In the genomic region with DNA sequence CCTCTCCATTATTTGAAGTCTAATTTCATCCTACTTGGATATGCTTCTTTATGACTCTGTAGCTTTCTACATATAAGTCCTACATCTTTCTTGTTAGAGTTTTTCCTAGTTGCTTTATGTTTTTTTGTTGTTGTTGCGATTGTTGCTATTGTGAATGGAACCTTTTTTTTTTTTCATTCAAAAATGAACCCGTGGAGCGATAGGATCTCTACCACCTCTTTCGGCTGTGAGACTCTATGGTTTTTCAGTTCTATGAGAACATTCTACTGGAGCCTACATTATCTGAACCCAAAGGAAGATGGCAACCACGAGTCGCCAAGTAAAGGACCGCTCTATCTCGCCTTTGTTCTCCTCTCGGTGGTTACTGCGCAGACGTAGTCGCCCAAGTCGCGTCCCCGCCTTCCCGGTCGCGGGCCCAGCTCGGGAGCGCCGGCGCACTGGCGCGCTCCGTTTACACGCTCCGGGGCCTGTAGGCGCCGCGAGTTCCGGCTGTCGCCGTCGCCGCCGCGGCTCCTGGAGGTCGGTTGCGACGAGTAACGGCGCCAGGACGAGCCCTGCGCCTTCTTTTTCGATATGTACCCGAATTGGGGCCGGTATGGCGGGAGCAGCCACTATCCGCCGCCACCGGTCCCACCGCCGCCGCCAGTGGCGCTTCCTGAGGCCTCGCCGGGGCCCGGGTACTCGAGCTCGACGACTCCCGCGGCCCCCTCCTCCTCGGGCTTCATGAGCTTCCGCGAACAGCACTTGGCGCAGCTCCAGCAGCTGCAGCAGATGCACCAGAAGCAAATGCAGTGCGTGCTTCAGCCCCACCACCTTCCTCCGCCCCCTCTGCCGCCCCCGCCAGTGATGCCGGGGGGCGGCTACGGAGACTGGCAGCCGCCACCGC, we compare ENCODE assay signal across 8 cellular contexts. TPM values are rescaled to one million over a fixed set of nuclear protein-coding genes. Genes with fewer than 3 reads are reported as not detected.
DNase-seq lines count a peak whose midpoint lies in the region; TF ChIP-seq lines count a peak whose summit lies in the region.

A gene with protein sequence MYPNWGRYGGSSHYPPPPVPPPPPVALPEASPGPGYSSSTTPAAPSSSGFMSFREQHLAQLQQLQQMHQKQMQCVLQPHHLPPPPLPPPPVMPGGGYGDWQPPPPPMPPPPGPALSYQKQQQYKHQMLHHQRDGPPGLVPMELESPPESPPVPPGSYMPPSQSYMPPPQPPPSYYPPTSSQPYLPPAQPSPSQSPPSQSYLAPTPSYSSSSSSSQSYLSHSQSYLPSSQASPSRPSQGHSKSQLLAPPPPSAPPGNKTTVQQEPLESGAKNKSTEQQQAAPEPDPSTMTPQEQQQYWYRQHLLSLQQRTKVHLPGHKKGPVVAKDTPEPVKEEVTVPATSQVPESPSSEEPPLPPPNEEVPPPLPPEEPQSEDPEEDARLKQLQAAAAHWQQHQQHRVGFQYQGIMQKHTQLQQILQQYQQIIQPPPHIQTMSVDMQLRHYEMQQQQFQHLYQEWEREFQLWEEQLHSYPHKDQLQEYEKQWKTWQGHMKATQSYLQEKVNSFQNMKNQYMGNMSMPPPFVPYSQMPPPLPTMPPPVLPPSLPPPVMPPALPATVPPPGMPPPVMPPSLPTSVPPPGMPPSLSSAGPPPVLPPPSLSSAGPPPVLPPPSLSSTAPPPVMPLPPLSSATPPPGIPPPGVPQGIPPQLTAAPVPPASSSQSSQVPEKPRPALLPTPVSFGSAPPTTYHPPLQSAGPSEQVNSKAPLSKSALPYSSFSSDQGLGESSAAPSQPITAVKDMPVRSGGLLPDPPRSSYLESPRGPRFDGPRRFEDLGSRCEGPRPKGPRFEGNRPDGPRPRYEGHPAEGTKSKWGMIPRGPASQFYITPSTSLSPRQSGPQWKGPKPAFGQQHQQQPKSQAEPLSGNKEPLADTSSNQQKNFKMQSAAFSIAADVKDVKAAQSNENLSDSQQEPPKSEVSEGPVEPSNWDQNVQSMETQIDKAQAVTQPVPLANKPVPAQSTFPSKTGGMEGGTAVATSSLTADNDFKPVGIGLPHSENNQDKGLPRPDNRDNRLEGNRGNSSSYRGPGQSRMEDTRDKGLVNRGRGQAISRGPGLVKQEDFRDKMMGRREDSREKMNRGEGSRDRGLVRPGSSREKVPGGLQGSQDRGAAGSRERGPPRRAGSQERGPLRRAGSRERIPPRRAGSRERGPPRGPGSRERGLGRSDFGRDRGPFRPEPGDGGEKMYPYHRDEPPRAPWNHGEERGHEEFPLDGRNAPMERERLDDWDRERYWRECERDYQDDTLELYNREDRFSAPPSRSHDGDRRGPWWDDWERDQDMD (N-terminal part only) (plus strand): TSS at position 400 of the 886 bp plus-strand sequence. CDS start 174 bp downstream, at position 574.

- H3K36me3 ChIP-seq in ES-I3 (ENCODE audit: insufficient read depth, low read length) = no peaks in the 10 kb centered on the region
- H3K36me3 ChIP-seq in H7 (replicated peaks; ENCODE audit: control insufficient read depth, insufficient read depth, low read length) = no peaks in the 10 kb centered on the region
- H3K36me3 ChIP-seq in neural cell (ENCODE audit: insufficient read depth, low read length) = no peaks in the 10 kb centered on the region
- H3K36me3 ChIP-seq in stomach smooth muscle (ENCODE audit: control insufficient read depth in 2 of 2, insufficient read depth in 2 of 2, low read length in 2 of 2) = no peaks in the 10 kb centered on the region

- no peaks in the 10 kb centered on the region for H3K9me3 ChIP-seq in ES-I3 (ENCODE audit: control insufficient read depth, insufficient read depth, low read length)
- H3K9me3 ChIP-seq in neural cell (ENCODE audit: low read length) = no peaks in the 10 kb centered on the region
- H3K9me3 ChIP-seq in stomach smooth muscle (ENCODE audit: control insufficient read depth in 2 of 2, low read length in 2 of 2) = no peaks in the 10 kb centered on the region

- H3K27ac ChIP-seq in neural cell (ENCODE audit: low read length) (peak within 1 kb of the TSS; percentile 90), stomach smooth muscle (ENCODE audit: low read length) (peak within 1 kb of the TSS; percentile 80)

- peak within 1 kb of the TSS; percentile 77 for H3K4me2 ChIP-seq in neural cell (ENCODE audit: low read length)

- no peaks in the 10 kb centered on the region for H4K20me1 ChIP-seq in neural cell (ENCODE audit: insufficient read depth)

- no peaks in the 10 kb centered on the region for H3F3A ChIP-seq in neural cell (ENCODE audit: insufficient read depth, low read length, poor library complexity, severe bottlenecking)

- TF ChIP-seq CTCF in neural cell (IDR thresholded peaks at IDR 0.05; ENCODE audit: poor library complexity, severe bottlenecking) = peak; percentile 94

- H3K4me1 ChIP-seq in ES-I3 (ENCODE audit: insufficient read depth, low read length) (peaks cover 7% of the 10 kb centered on the region; the same call in 1 of the 2 replicates), stomach smooth muscle (ENCODE audit: control insufficient read depth, insufficient read depth, low read length) (peaks cover 2% of the 10 kb centered on the region)

- TF ChIP-seq EP300 in neural cell (conservative IDR thresholded peaks at IDR 0.05; ENCODE audit: poor library complexity, severe bottlenecking) = peak; percentile 60

- H3K9ac ChIP-seq in ES-I3 (ENCODE audit: low read depth, low read length) = peak within 1 kb of the TSS; percentile 77
- H3K9ac ChIP-seq in neural cell (ENCODE audit: low read length) = peak within 1 kb of the TSS; percentile 98
- H3K9ac ChIP-seq in stomach smooth muscle (ENCODE audit: low read length in 2 of 2) = peak within 1 kb of the TSS; percentile 88 to 93

- H2AFZ ChIP-seq in neural cell (ENCODE audit: low read depth, low read length) = peak within 1 kb of the TSS; percentile 100

- peaks cover 48% of the 10 kb centered on the region for H3K79me2 ChIP-seq in neural cell (replicated peaks; ENCODE audit: insufficient read depth, low read length)

- H3K27me3 ChIP-seq in H7 (ENCODE audit: control insufficient read depth, insufficient read depth, low read length) (no peaks in the 10 kb centered on the region), neural cell (ENCODE audit: insufficient read depth, low read depth, low read length) (no peaks in the 10 kb centered on the region), stomach smooth muscle (ENCODE audit: control insufficient read depth in 1 of 2, insufficient read depth in 2 of 2, low read length in 2 of 2) (no peaks in the 10 kb centered on the region)

- no peaks in the 10 kb centered on the region for H3K9me2 ChIP-seq in neural cell (ENCODE audit: insufficient read depth, low read length)

- H3K4me3 ChIP-seq in H7 (ENCODE audit: insufficient read depth, low read depth, low read length) (peak within 1 kb of the TSS; percentile 87), neural cell (ENCODE audit: low read length) (peak within 1 kb of the TSS; percentile 94), stomach smooth muscle (ENCODE audit: low read length in 2 of 2) (peak within 1 kb of the TSS; percentile 78 to 88)

- TF ChIP-seq RAD21 in neural cell (conservative IDR thresholded peaks at IDR 0.05) = no peak

- peak; percentile 94 for DNase-seq in H7
- DNase-seq in M059J (ENCODE audit: low read depth) = peak; percentile 93
- peak; percentile 92 for DNase-seq in SHP77 treated with DMSO at 0.1 percent for 48 hours (lab: John Stamatoyannopoulos, UW)
- DNase-seq in activated gamma-delta T cell (lab: John Stamatoyannopoulos, UW) = peak; percentile 80
- peak; percentile 97 for DNase-seq in fibroblast of the conjunctiva (ENCODE audit: low read depth)

TF ChIP-seq in neural cell, 6 proteins besides CTCF, POLR2A, EP300 and RAD21:
- TF ChIP-seq MXI1 (conservative IDR thresholded peaks at IDR 0.05; ENCODE audit: poor library complexity, severe bottlenecking) (peak; percentile 85), EZH2 (IDR thresholded peaks at IDR 0.05; ENCODE audit: borderline replicate concordance, insufficient read depth, low read length, poor library complexity, severe bottlenecking) (no peak), POLR2AphosphoS5 (IDR thresholded peaks at IDR 0.05) (peak; percentile 95)
- TF ChIP-seq, protein P1, sequence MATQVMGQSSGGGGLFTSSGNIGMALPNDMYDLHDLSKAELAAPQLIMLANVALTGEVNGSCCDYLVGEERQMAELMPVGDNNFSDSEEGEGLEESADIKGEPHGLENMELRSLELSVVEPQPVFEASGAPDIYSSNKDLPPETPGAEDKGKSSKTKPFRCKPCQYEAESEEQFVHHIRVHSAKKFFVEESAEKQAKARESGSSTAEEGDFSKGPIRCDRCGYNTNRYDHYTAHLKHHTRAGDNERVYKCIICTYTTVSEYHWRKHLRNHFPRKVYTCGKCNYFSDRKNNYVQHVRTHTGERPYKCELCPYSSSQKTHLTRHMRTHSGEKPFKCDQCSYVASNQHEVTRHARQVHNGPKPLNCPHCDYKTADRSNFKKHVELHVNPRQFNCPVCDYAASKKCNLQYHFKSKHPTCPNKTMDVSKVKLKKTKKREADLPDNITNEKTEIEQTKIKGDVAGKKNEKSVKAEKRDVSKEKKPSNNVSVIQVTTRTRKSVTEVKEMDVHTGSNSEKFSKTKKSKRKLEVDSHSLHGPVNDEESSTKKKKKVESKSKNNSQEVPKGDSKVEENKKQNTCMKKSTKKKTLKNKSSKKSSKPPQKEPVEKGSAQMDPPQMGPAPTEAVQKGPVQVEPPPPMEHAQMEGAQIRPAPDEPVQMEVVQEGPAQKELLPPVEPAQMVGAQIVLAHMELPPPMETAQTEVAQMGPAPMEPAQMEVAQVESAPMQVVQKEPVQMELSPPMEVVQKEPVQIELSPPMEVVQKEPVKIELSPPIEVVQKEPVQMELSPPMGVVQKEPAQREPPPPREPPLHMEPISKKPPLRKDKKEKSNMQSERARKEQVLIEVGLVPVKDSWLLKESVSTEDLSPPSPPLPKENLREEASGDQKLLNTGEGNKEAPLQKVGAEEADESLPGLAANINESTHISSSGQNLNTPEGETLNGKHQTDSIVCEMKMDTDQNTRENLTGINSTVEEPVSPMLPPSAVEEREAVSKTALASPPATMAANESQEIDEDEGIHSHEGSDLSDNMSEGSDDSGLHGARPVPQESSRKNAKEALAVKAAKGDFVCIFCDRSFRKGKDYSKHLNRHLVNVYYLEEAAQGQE (IDR thresholded peaks at IDR 0.05; ENCODE audit: borderline replicate concordance) = no peak

RNA-seq across cellular contexts. Expression of the gene that starts here (rescaled TPM):
- 10.1 and 29.6 TPM in 2 replicates for total RNA-seq in H7 (2014; rRNA removed; shearing (Covaris generic))
- 11.3 and 13.2 TPM in 2 replicates for total RNA-seq in M059J (2014; rRNA removed; shearing (Covaris generic))
- polyA plus RNA-seq in neural cell = 63.4 and 75.1 TPM in 2 replicates
- polyA minus RNA-seq in neural cell = 128 and 186 TPM in 2 replicates

Comparison
In these comparisons a context has a peak if more than half of its experiments do, and no peak if none do; other contexts are left out.
1. Peak in every context shown above with its lines: DNase-seq, H3K4me3 ChIP-seq and H3K27ac ChIP-seq.